7 cellular contexts compared by ENCODE assay signal in genomic region chr18:78837766-78838165, GRCh38.
"Had no signal": no experiment of that assay in that cellular context is flagged by ENCODE, and none has a peak within 500 bp of the region (broad histone marks: within the 10 kb centered on the region; RNA-seq: fewer than 3 reads in every experiment).

No MANE protein-coding gene starts in this region.

- H3K4me1 Mint-ChIP-seq: IgD-negative memory B cell had no signal

- H3K27ac Mint-ChIP-seq: IgD-negative memory B cell had no signal

- FAIRE-seq: HepG2, HTR-8/SVneo, K562 had no signal

- DNase-seq: IMR-90, KBM-7 had no signal

- H3K4me3 Mint-ChIP-seq: IgD-negative memory B cell had no signal

- H3K36me3 Mint-ChIP-seq: IgD-negative memory B cell had no signal

- H3K27ac ChIP-seq: HL-60 had no signal

- H3K4me3 ChIP-seq: K562 had no signal
